8 cellular contexts compared by ENCODE assay signal in the genomic region with DNA sequence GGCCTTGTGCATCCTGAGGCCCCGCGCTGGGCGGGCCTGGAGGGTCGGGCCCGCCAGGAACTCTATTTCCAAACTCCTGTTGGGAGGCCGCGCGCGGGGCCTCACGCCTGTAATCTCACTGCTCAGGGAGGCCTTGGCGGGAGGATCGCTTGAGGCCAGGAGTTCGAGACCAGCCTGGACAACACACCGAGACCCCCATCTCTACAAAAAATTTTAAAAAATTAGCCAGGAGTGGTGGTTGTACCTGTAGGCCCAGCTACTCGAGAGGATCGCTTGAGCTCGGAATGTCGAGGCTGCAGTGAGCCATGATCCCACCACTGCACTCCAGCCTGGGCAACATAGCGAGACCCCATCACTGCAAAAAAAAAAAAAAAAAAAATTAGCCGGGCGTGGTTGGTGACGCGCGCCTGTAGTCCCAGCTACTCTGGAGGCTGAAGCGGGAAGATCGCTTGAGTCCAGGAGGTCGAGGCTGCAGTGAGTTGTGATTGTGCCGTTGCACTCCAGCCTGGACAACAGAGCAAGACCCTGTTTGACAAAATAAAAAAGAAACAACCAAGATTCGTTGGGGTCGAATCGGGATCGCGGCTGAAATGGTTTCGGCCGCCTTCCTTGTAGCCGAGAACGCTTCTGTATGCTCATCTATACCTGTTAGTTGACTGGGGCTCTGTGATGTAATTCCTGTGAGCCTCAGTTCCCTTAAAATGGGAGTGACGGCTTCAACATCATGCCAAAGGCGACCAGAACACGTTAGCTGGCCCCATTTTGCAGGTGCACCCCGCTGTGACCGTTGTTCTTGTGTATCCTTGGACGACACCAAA. TPM values are rescaled to one million over a fixed set of nuclear protein-coding genes. Genes with fewer than 3 reads are reported as not detected.
A peak's percentile ranks its signal among the peaks of the same experiment; 100 is the strongest.
DNase-seq lines count a peak whose midpoint lies in the region; ATAC-seq and TF ChIP-seq lines count a peak whose summit lies in the region.

No MANE protein-coding gene starts in this region.

- H3K9me3 Mint-ChIP-seq in T-cell: no peaks in the 10 kb centered on the region

- ATAC-seq in T-cell (replicated peaks in 1 of 4): no peak
- no peak for ATAC-seq in GM18517 (IDR thresholded peaks at IDR 0.05; ENCODE audit: unreplicated experiment)

- CTCF ChIA-PET in T-cell (lab: Charles Lee): interaction anchor here (0.6 to 1.4 kb wide), 3 partner anchors 22 to 325 kb away, joined by 3 to 9 read pairs (median 4); no protein-coding TSS in a partner anchor

- peaks cover 12% of the 10 kb centered on the region for H3K36me3 Mint-ChIP-seq in T-cell

- POLR2A ChIA-PET in T-cell (lab: Charles Lee): interaction anchor here (0.6 to 0.7 kb wide), 2 partner anchors 85 to 153 kb away, joined by 6 to 9 read pairs; no protein-coding TSS in a partner anchor

- H3K27ac Mint-ChIP-seq in T-cell: peak overlapping the region; percentile 88 to 97

- DNase-seq in T-cell (no peak), fibroblast of pulmonary artery (ENCODE audit: low read depth) (no peak), retinal pigment epithelial cell (ENCODE audit: low read depth) (no peak), C1 segment of cervical spinal cord (lab: John Stamatoyannopoulos, UW) (no peak), NCI-H82 treated with DMSO at 0.1 percent for 48 hours (lab: John Stamatoyannopoulos, UW; ENCODE audit: unreplicated experiment) (no peak), SW480 (ENCODE audit: low spot score) (no peak)

- TF ChIP-seq CTCF in GM12875 (IDR thresholded peaks at IDR 0.05; ENCODE audit: borderline replicate concordance, insufficient read depth, low read depth, low read length): no peak
- TF ChIP-seq CTCF in fibroblast of pulmonary artery (IDR thresholded peaks at IDR 0.05; ENCODE audit: low read length, missing control alignments): no peak
- TF ChIP-seq CTCF in retinal pigment epithelial cell (conservative IDR thresholded peaks at IDR 0.05; ENCODE audit: low read depth, low read length): no peak

- H3K4me3 ChIP-seq in GM12875 (ENCODE audit: low read depth, low read length) (peak overlapping the region; percentile 81), fibroblast of pulmonary artery (replicated peaks; ENCODE audit: low read depth, low read length) (peak overlapping the region; percentile 74), retinal pigment epithelial cell (ENCODE audit: low read length) (peak overlapping the region; percentile 74)

- H3K4me3 Mint-ChIP-seq in T-cell: peak overlapping the region; percentile 94 to 96 (median 95)

- H3K27me3 Mint-ChIP-seq in T-cell: no peaks in the 10 kb centered on the region

- peaks cover 60 to 79% (median 60%) of the 10 kb centered on the region in 3 donors for H3K4me1 Mint-ChIP-seq in T-cell

RNA-seq across cellular contexts. Expression of gene SF3A2, which starts 0.6 kb away (rescaled TPM):
- 100 to 1,000 TPM; 130 to 172 (median 161) TPM for total RNA-seq in T-cell

RNA-seq across cellular contexts. Expression of gene PLEKHJ1, which starts 1.1 kb away (rescaled TPM):
- total RNA-seq in T-cell: 10 to 100 TPM; 38.3 to 87.0 (median 80.4) TPM

RNA-seq across cellular contexts. Expression of gene AMH, which starts 11.9 kb away (rescaled TPM):
- 10 to 100 TPM in 2 of 5 donors, 1 to 10 TPM in 3; 2.1 to 13.5 (median 5.3) TPM for total RNA-seq in T-cell

RNA-seq across cellular contexts. Expression of gene JSRP1, which starts 19.0 kb away (rescaled TPM):
- 1 to 10 TPM in 2 of 5 donors, under 1 TPM in 2, not detected in 1; 0.42 to 1.5 (median 1.0) TPM for total RNA-seq in T-cell

RNA-seq across cellular contexts. Expression of gene PEAK3, which starts 44.7 kb away (rescaled TPM):
- total RNA-seq in T-cell: under 1 TPM in 3 of 5 donors, not detected in 2; 0.22 to 0.49 (median 0.30) TPM
